ENCODE assay signal across 8 cellular contexts in the genomic region with DNA sequence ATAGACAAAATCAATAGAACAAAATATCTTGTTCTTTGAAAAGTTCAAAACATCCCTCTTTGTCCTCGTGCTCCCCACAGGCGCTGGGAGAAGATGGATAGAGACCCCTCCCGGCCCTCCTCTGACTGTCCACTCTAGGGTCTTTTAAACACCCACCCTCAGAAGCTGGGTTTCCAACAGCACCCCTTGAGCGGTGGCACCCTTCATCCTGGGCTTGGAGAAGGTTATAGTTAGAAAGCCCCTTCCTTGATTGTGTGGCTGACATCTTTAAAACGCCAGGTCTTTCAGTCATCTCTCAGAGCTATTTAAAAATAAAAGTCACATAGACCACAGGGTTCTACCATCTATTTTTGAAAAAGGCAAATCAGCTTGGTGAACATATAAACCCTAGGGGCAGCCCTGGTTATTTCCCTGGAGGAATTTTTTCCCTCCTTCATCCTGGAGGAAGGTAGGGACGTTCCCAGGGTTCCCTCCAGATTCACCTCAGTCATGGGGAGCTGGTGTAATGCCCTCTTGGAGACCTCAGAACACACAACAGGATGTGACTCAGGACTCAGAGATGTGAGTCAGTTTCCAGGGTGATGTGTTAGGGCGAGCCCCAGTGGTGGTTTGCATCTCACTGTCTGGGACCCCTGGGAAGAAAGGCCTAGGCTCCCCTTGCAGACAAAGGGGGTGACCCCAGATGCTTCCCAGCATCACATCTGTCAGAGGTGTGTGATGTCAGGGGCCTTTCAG.
DNase-seq lines count a peak whose midpoint lies in the region; ATAC-seq, FAIRE-seq and TF ChIP-seq lines count a peak whose summit lies in the region.

No MANE protein-coding gene starts in this region.

- no peaks in the 10 kb centered on the region for H3K9me3 ChIP-seq in esophagus squamous epithelium

- H3K27ac ChIP-seq in esophagus squamous epithelium: peak overlapping the region; percentile 76 to 91 (median 86)

- H3K27me3 ChIP-seq in esophagus squamous epithelium: no peaks in the 10 kb centered on the region

- TF ChIP-seq POLR2A in esophagus squamous epithelium (IDR thresholded peaks at IDR 0.05) (no peak), GM18505 (IDR thresholded peaks at IDR 0.05; ENCODE audit: borderline replicate concordance, extremely low read depth, insufficient read depth, insufficient read length) (no peak)

- ATAC-seq in GM18505 (IDR thresholded peaks at IDR 0.05; ENCODE audit: unreplicated experiment): no peak

- H3K36me3 ChIP-seq in esophagus squamous epithelium: peaks cover 0 to 23% (median 6%) of the 10 kb centered on the region in 3 donors

- 64 to 80% methylated on average over 6 to 7 of the region's 7 CpGs for WGBS in esophagus squamous epithelium, 2 donors

- in situ Hi-C loops in GM13977 (cut with MboI; ENCODE audit: low pct_unique_long_range_greater_than_20kb, low sequenced_read_pairs, unreplicated experiment): no loop called here

- DNase-seq in GM13977 (ENCODE audit: low spot score) (peak; percentile 66), HTR-8/SVneo (ENCODE audit: insufficient read length, low spot score) (peak; percentile 91), esophagus squamous epithelium (lab: John Stamatoyannopoulos, UW) (no peak), mucosa of gallbladder (ENCODE audit: low spot score) (no peak), HuH-7.5 (ENCODE audit: low spot score) (no peak)
- peak; percentile 25 to 32 for DNase-seq in activated CD8-positive, alpha-beta memory T cell treated with anti-CD3 and anti-CD28 coated beads for 1 hour (ENCODE audit: extremely low read depth in 1 of 2, low read depth in 1 of 2)
- peak; percentile 56 to 59 for DNase-seq in stimulated activated CD4-positive, alpha-beta T cell treated with anti-CD3 and anti-CD28 coated beads, Interleukin-15, amount 100 ng/mL, for 48 hours (ENCODE audit: low read depth in 2 of 2)

- H3K4me1 ChIP-seq in esophagus squamous epithelium: peaks cover 15 to 47% (median 18%) of the 10 kb centered on the region in 3 donors

- no peak for TF ChIP-seq CTCF in GM13977 (IDR thresholded peaks at IDR 0.05; ENCODE audit: extremely low read depth, insufficient read depth, missing control alignments)
- TF ChIP-seq CTCF in esophagus squamous epithelium (IDR thresholded peaks at IDR 0.05): no peak

- no peak overlapping the region for H3K4me3 ChIP-seq in esophagus squamous epithelium

- intact Hi-C loops in esophagus squamous epithelium (cut with DNase I): no loop called here

- no peak for FAIRE-seq in HTR-8/SVneo (lab: Jason Lieb, UNC)

Comparison
In these comparisons a context has a peak if more than half of its experiments do, and no peak if none do; other contexts are left out.
1. DNase-seq: peak in GM13977 (single experiment), HTR-8/SVneo (single experiment), activated CD8-positive, alpha-beta memory T cell treated with anti-CD3 and anti-CD28 coated beads for 1 hour (2 of 2) and stimulated activated CD4-positive, alpha-beta T cell treated with anti-CD3 and anti-CD28 coated beads, Interleukin-15, amount 100 ng/mL, for 48 hours (2 of 2); none in esophagus squamous epithelium (single experiment), mucosa of gallbladder (single experiment) and HuH-7.5 (single experiment).